Comparison of ENCODE assay signal across 8 cellular contexts in genomic region chr12:6554990-6555691, GRCh38. TPM values are rescaled to one million over a fixed set of nuclear protein-coding genes. Genes with fewer than 3 reads are reported as not detected.
A peak's percentile ranks its signal among the peaks of the same experiment; 100 is the strongest.
DNase-seq lines count a peak whose midpoint lies in the region; ATAC-seq lines count a peak whose summit lies in the region.

No MANE protein-coding gene starts in this region.

- H3K9me3 Mint-ChIP-seq in activated T-helper 17 cell treated with anti-CD3 and anti-CD28 coated beads, Interleukin-2, amount 50 U/mL, for 72 hours = no peaks in the 10 kb centered on the region

- no peak overlapping the region for H3K27ac ChIP-seq in iPS DF 6.9 (ENCODE audit: low read length)

- H3K9me3 ChIP-seq in iPS DF 6.9 (ENCODE audit: control insufficient read depth, insufficient read depth, low read length) = no peaks in the 10 kb centered on the region

- DNase-seq in iPS DF 6.9 (ENCODE audit: low read depth, low spot score) (no peak), islet precursor cell (no peak), NCI-H146 (lab: John Stamatoyannopoulos, UW) (no peak)
- DNase-seq in stimulated activated CD8-positive, alpha-beta memory T cell treated with anti-CD3 and anti-CD28 coated beads, Interleukin-4, amount 100 ng/mL, for 48 hours = peak; percentile 47
- no peak for DNase-seq in NK-92 treated with Interleukin-12 subunit alpha and Interleukin-12 subunit beta, amount 100 ng/mL, for 24 hours (lab: John Stamatoyannopoulos, UW)

- H3K4me1 ChIP-seq in iPS DF 6.9 (ENCODE audit: control insufficient read depth, insufficient read depth, low read length) = no peaks in the 10 kb centered on the region

- H3K27me3 ChIP-seq in iPS DF 6.9 (ENCODE audit: control insufficient read depth, insufficient read depth, low read length) = no peaks in the 10 kb centered on the region

- no peaks in the 10 kb centered on the region for H3K27me3 Mint-ChIP-seq in activated T-helper 17 cell treated with anti-CD3 and anti-CD28 coated beads, Interleukin-2, amount 50 U/mL, for 72 hours

- no CpG with 5 or more reads among the region's 62 CpGs for WGBS in iPS DF 6.9 (ENCODE audit: insufficient coverage, insufficient read length)

- ATAC-seq in GM18502 (IDR thresholded peaks at IDR 0.05; ENCODE audit: poor library complexity, unreplicated experiment) (peak; percentile 26), HG02885 (IDR thresholded peaks at IDR 0.05; ENCODE audit: poor library complexity, unreplicated experiment) (peak; percentile 13)
- peak; percentile 10 for ATAC-seq in activated T-helper 17 cell treated with anti-CD3 and anti-CD28 coated beads, Interleukin-2, amount 50 U/mL, for 72 hours (replicated peaks)

- peaks cover 26% of the 10 kb centered on the region for H3K4me1 Mint-ChIP-seq in activated T-helper 17 cell treated with anti-CD3 and anti-CD28 coated beads, Interleukin-2, amount 50 U/mL, for 72 hours

- H3K4me3 Mint-ChIP-seq in activated T-helper 17 cell treated with anti-CD3 and anti-CD28 coated beads, Interleukin-2, amount 50 U/mL, for 72 hours = peak overlapping the region; percentile 91

- H3K36me3 ChIP-seq in iPS DF 6.9 (ENCODE audit: control insufficient read depth, insufficient read depth, low read length) = peaks cover 17% of the 10 kb centered on the region

- peaks cover 47% of the 10 kb centered on the region for H3K36me3 Mint-ChIP-seq in activated T-helper 17 cell treated with anti-CD3 and anti-CD28 coated beads, Interleukin-2, amount 50 U/mL, for 72 hours (ENCODE audit: low read depth)

- peak overlapping the region; percentile 80 for H3K27ac Mint-ChIP-seq in activated T-helper 17 cell treated with anti-CD3 and anti-CD28 coated beads, Interleukin-2, amount 50 U/mL, for 72 hours

- H3K4me3 ChIP-seq in iPS DF 6.9 (ENCODE audit: low read length) = peak overlapping the region; percentile 50

RNA-seq across cellular contexts. Expression of gene IFFO1, which starts 0.7 kb away (rescaled TPM):
- 10 to 100 TPM in 1 of 2 donors, 1 to 10 TPM in 1; 8.0 to 13.0 TPM for total RNA-seq in activated T-helper 17 cell treated with anti-CD3 and anti-CD28 coated beads, Interleukin-2, amount 50 U/mL, for 72 hours

RNA-seq across cellular contexts. Expression of gene NOP2, which starts 12.9 kb away (rescaled TPM):
- total RNA-seq in activated T-helper 17 cell treated with anti-CD3 and anti-CD28 coated beads, Interleukin-2, amount 50 U/mL, for 72 hours = 100 to 1,000 TPM in 1 of 2 donors, 10 to 100 TPM in 1; 61.6 to 133 TPM

RNA-seq across cellular contexts. Expression of gene GAPDH, which starts 20.8 kb away (rescaled TPM):
- 1,000 to 10,000 TPM; 7,000 to 9,788 TPM for total RNA-seq in activated T-helper 17 cell treated with anti-CD3 and anti-CD28 coated beads, Interleukin-2, amount 50 U/mL, for 72 hours

RNA-seq across cellular contexts. Expression of gene CHD4, which starts 52.0 kb away (rescaled TPM):
- total RNA-seq in activated T-helper 17 cell treated with anti-CD3 and anti-CD28 coated beads, Interleukin-2, amount 50 U/mL, for 72 hours = 100 to 1,000 TPM; 267 to 285 TPM
